ENCODE assay signal across 8 cellular contexts in genomic region chr19:21141787-21142464, GRCh38. TPM values are rescaled to one million over a fixed set of nuclear protein-coding genes. Genes with fewer than 3 reads are reported as not detected.
DNase-seq lines count a peak whose midpoint lies in the region; ATAC-seq and TF ChIP-seq lines count a peak whose summit lies in the region.

TSS of gene ZNF431 (plus strand) at chr19:21142040. CDS start at chr19:21142184, 144 bp downstream.

- H3K4me1 Mint-ChIP-seq in H9, result peaks cover 9 to 15% of the 10 kb centered on the region in 2 experiments
- H3K4me1 Mint-ChIP-seq in natural killer cell treated with Interleukin-12 subunit alpha and Interleukin-12 subunit beta and Interleukin-15 and Interleukin-18, amount 100 ng/mL, for 72 hours (ENCODE audit: low read depth in 2 of 2), result peaks cover 21 to 29% of the 10 kb centered on the region in 2 donors

- no peak within 1 kb of the TSS for H3T11ph ChIP-seq in H9 (ENCODE audit: low read length)

- H4K5ac ChIP-seq in H9 (ENCODE audit: insufficient read length, low read depth, low read length), result peak within 1 kb of the TSS; percentile 15

- peak within 1 kb of the TSS; percentile 91 for H3K14ac ChIP-seq in H9 (ENCODE audit: insufficient read depth, low read length)

- TF ChIP-seq CTCF in H9 (conservative IDR thresholded peaks at IDR 0.05) (no peak), MM.1S (IDR thresholded peaks at IDR 0.05; ENCODE audit: low read length) (no peak), fibroblast of pulmonary artery (IDR thresholded peaks at IDR 0.05; ENCODE audit: low read length, missing control alignments) (no peak)

- DNase-seq in H9 (peak; percentile 97), MM.1S (peak; percentile 92), SHP77 treated with DMSO at 0.1 percent for 48 hours (lab: John Stamatoyannopoulos, UW) (peak; percentile 94), fibroblast of pulmonary artery (ENCODE audit: low read depth) (peak; percentile 94)
- DNase-seq in activated effector memory CD4-positive, alpha-beta T cell treated with Interleukin-2 at 50 U/mL for 16 hours, result peak; percentile 83
- peak; percentile 94 for DNase-seq in natural killer cell treated with Interleukin-12 subunit alpha and Interleukin-12 subunit beta and Interleukin-15 and Interleukin-18, amount 100 ng/mL, for 72 hours (ENCODE audit: low spot score)
- DNase-seq in stimulated activated naive CD4-positive, alpha-beta T cell treated with Interleukin-2 at 50 U/mL for 16 hours (lab: John Stamatoyannopoulos, UW), result peak; percentile 84

- no peaks in the 10 kb centered on the region for H3K79me1 ChIP-seq in H9 (ENCODE audit: insufficient read depth, low read depth, low read length, poor library complexity, severe bottlenecking)

- ATAC-seq in natural killer cell treated with Interleukin-12 subunit alpha and Interleukin-12 subunit beta and Interleukin-15 and Interleukin-18, amount 100 ng/mL, for 72 hours, result peak; percentile 100

- no peak within 1 kb of the TSS for H2BK20ac ChIP-seq in H9 (ENCODE audit: low read depth, low read length, poor library complexity, severe bottlenecking)

- H3K4ac ChIP-seq in H9 (ENCODE audit: low read depth, low read length), result no peak within 1 kb of the TSS

- peak within 1 kb of the TSS; percentile 94 for H3K18ac ChIP-seq in H9 (ENCODE audit: insufficient read length, low read depth, low read length)

- H3K4me1 ChIP-seq in ES-I3 (ENCODE audit: insufficient read depth, low read length) (no peaks in the 10 kb centered on the region), H9 (ENCODE audit: insufficient read depth, low read length) (no peaks in the 10 kb centered on the region), MM.1S (ENCODE audit: low read length) (no peaks in the 10 kb centered on the region)

- peaks cover 2% of the 10 kb centered on the region; the same call in 1 of the 2 replicates for H3K79me2 ChIP-seq in H9 (ENCODE audit: insufficient read depth, low read length)
- peaks cover 15% of the 10 kb centered on the region for H3K79me2 ChIP-seq in MM.1S (ENCODE audit: low read length)

- no peaks in the 10 kb centered on the region for H3K27me3 ChIP-seq in H9 (ENCODE audit: insufficient read depth, low read length)
- H3K27me3 ChIP-seq in MM.1S (replicated peaks; ENCODE audit: insufficient read depth, low read length), result no peaks in the 10 kb centered on the region

- no peak within 1 kb of the TSS for H3K23ac ChIP-seq in H9 (ENCODE audit: insufficient read length, low read depth, low read length)

- H4K20me1 ChIP-seq in H9 (ENCODE audit: control insufficient read depth, insufficient read depth, insufficient read length), result no peaks in the 10 kb centered on the region
- no peaks in the 10 kb centered on the region for H4K20me1 ChIP-seq in MM.1S (ENCODE audit: insufficient read depth, low read length)

- no peak within 1 kb of the TSS for H4K8ac ChIP-seq in H9 (replicated peaks; ENCODE audit: insufficient read length, low read depth, low read length)

- no peak within 1 kb of the TSS for H3K56ac ChIP-seq in H9 (ENCODE audit: insufficient read length, low read depth, low read length)

- WGBS in H9 (ENCODE audit: extremely low coverage, insufficient read length, low lambda C conversion rate), result no CpG with 5 or more reads among the region's 30 CpGs

- peaks cover 28% of the 10 kb centered on the region for H3K36me3 ChIP-seq in ES-I3 (ENCODE audit: insufficient read depth, low read length)
- H3K36me3 ChIP-seq in MM.1S (replicated peaks; ENCODE audit: insufficient read depth, low read length), result no peaks in the 10 kb centered on the region

- H3K36me3 Mint-ChIP-seq in H9 (ENCODE audit: insufficient read depth in 1 of 3, low read depth in 3 of 3), result peaks cover 38 to 43% (median 38%) of the 10 kb centered on the region in 3 experiments
- peaks cover 24% of the 10 kb centered on the region for H3K36me3 Mint-ChIP-seq in natural killer cell treated with Interleukin-12 subunit alpha and Interleukin-12 subunit beta and Interleukin-15 and Interleukin-18, amount 100 ng/mL, for 72 hours

- H2BK5ac ChIP-seq in H9 (ENCODE audit: insufficient read length, low read length), result peak within 1 kb of the TSS; percentile 12

- no peak within 1 kb of the TSS for H2BK15ac ChIP-seq in H9 (ENCODE audit: low read depth, low read length)

- no peaks in the 10 kb centered on the region for H3K9me2 ChIP-seq in MM.1S (replicated peaks; ENCODE audit: insufficient read depth, low read length)

- H3K27ac ChIP-seq in H9 (ENCODE audit: insufficient read length, low read depth, low read length) (peak within 1 kb of the TSS; percentile 24), MM.1S (ENCODE audit: low read length) (peak within 1 kb of the TSS; percentile 17; the same call in 1 of the 2 replicates)

- H2BK120ac ChIP-seq in H9 (ENCODE audit: low read depth, low read length, poor library complexity, severe bottlenecking), result no peak within 1 kb of the TSS

- H3K4me3 ChIP-seq in MM.1S (ENCODE audit: low read length), result peak within 1 kb of the TSS; percentile 79
- H3K4me3 ChIP-seq in fibroblast of pulmonary artery (replicated peaks; ENCODE audit: low read depth, low read length), result peak within 1 kb of the TSS; percentile 65

- no peak within 1 kb of the TSS for H4K91ac ChIP-seq in H9 (ENCODE audit: insufficient read length, low read depth, low read length)

- peaks cover 4% of the 10 kb centered on the region for H3K23me2 ChIP-seq in H9 (ENCODE audit: insufficient read length, low read depth, low read length, poor library complexity, severe bottlenecking)

- no peak within 1 kb of the TSS for H2AK5ac ChIP-seq in H9 (ENCODE audit: insufficient read length, low read length)

- no peak within 1 kb of the TSS for H2BK12ac ChIP-seq in H9 (ENCODE audit: insufficient read length, low read depth, low read length)

- peak within 1 kb of the TSS; percentile 99 for H3K27ac Mint-ChIP-seq in H9
- H3K27ac Mint-ChIP-seq in natural killer cell treated with Interleukin-12 subunit alpha and Interleukin-12 subunit beta and Interleukin-15 and Interleukin-18, amount 100 ng/mL, for 72 hours, result peak within 1 kb of the TSS; percentile 86 to 97

- peaks cover 10% of the 10 kb centered on the region for H3K9me3 ChIP-seq in ES-I3 (ENCODE audit: control insufficient read depth, insufficient read depth, low read length)
- peaks cover 7% of the 10 kb centered on the region for H3K9me3 ChIP-seq in H9 (ENCODE audit: control insufficient read depth, low read depth, low read length)
- no peaks in the 10 kb centered on the region for H3K9me3 ChIP-seq in MM.1S (replicated peaks; ENCODE audit: insufficient read depth, low read length)

- H2AFZ ChIP-seq in H9 (ENCODE audit: low read length), result no peak within 1 kb of the TSS
- peak within 1 kb of the TSS; percentile 83 for H2AFZ ChIP-seq in MM.1S (ENCODE audit: low read length)

- H3K4me3 Mint-ChIP-seq in H9, result peak within 1 kb of the TSS; percentile 98 to 99
- peak within 1 kb of the TSS; percentile 90 for H3K4me3 Mint-ChIP-seq in natural killer cell treated with Interleukin-12 subunit alpha and Interleukin-12 subunit beta and Interleukin-15 and Interleukin-18, amount 100 ng/mL, for 72 hours

- peaks cover 14 to 36% of the 10 kb centered on the region in 2 experiments; a peak in 4 of 5 replicates for H3K9me3 Mint-ChIP-seq in H9
- no peaks in the 10 kb centered on the region for H3K9me3 Mint-ChIP-seq in natural killer cell treated with Interleukin-12 subunit alpha and Interleukin-12 subunit beta and Interleukin-15 and Interleukin-18, amount 100 ng/mL, for 72 hours

- H3K27me3 Mint-ChIP-seq in H9 (ENCODE audit: low read depth), result no peaks in the 10 kb centered on the region
- H3K27me3 Mint-ChIP-seq in natural killer cell treated with Interleukin-12 subunit alpha and Interleukin-12 subunit beta and Interleukin-15 and Interleukin-18, amount 100 ng/mL, for 72 hours, result no peaks in the 10 kb centered on the region

- peak within 1 kb of the TSS; percentile 75 for H3K9ac ChIP-seq in ES-I3 (ENCODE audit: low read depth, low read length)
- peak within 1 kb of the TSS; percentile 98 for H3K9ac ChIP-seq in H9 (ENCODE audit: extremely low read depth, insufficient read length, low read length)
- peak within 1 kb of the TSS; percentile 70 for H3K9ac ChIP-seq in MM.1S (ENCODE audit: low read length)

- H3K4me2 ChIP-seq in H9 (ENCODE audit: insufficient read depth, insufficient read length, low read length), result peak within 1 kb of the TSS; percentile 54
- H3K4me2 ChIP-seq in MM.1S (ENCODE audit: low read depth, low read length), result peak within 1 kb of the TSS; percentile 55; the same call in 1 of the 2 replicates

- no peaks in the 10 kb centered on the region for H3F3A ChIP-seq in MM.1S (ENCODE audit: insufficient read depth, low read length)

RNA-seq across cellular contexts. Expression of gene ZNF431, which starts in this region (rescaled TPM):
- total RNA-seq in H9 (2021), result 47.4 and 47.8 TPM in 2 replicates
- 10 to 100 TPM; 22.2 to 33.6 TPM for total RNA-seq in natural killer cell treated with Interleukin-12 subunit alpha and Interleukin-12 subunit beta and Interleukin-15 and Interleukin-18, amount 100 ng/mL, for 72 hours

Comparison
In these comparisons a context has a peak if more than half of its experiments do, and no peak if none do; other contexts are left out.
1. Peak in every context shown above with its lines: DNase-seq, ATAC-seq, H3K4me3 ChIP-seq and H3K27ac ChIP-seq.